ENCODE assay signal across 17 cellular contexts in the genomic region with DNA sequence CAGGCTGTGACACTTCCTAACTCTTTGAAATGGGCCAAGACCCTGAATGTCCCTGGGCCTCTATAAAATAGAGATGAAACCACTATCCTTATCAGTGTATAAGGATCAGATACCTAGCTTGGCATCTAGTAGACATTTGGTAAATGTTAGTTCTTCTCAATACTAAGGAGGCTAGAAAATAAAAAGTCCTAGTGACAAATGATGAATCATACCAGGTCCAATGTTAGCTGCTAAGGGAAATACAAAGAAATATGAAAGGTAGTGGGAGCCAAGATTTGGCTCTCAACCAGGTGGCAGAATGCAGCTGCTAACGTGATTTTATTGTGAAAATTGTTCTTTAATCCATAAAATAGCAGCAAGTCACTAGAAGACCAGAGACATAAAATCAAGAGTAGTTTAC.
"Had no signal": no experiment of that assay in that cellular context is flagged by ENCODE, and none has a peak within 500 bp of the region (broad histone marks: within the 10 kb centered on the region; RNA-seq: fewer than 3 reads in every experiment).

No MANE protein-coding gene starts in this region.

- ATAC-seq: heart left ventricle; left cardiac atrium; lower lobe of right lung; pancreas; right cardiac atrium; stimulated activated naive CD8-positive, alpha-beta T cell treated with anti-CD3 and anti-CD28 coated beads, Interleukin-15, Interleukin-2, amounts not matched to agents 100 U/mL and 50 U/mL, for 24 hours had no signal

- DNase-seq: colonic mucosa; dermis blood vessel endothelial cell; erythroblast; foreskin melanocyte; heart left ventricle; hippocampal formation; left cardiac atrium; left ventricle myocardium inferior; lower lobe of right lung; mesenchymal stem cell; midbrain; occipital lobe; pancreas; right cardiac atrium; stimulated activated CD4-positive, alpha-beta T cell treated with anti-CD3 and anti-CD28 coated beads, Interleukin-2, amount 100 ng/mL, for 48 hours; stimulated activated naive CD8-positive, alpha-beta T cell treated with anti-CD3 and anti-CD28 coated beads, Interleukin-15, Interleukin-2, amounts not matched to agents 100 U/mL and 50 U/mL, for 24 hours; thyroid gland had no signal
